In genomic region chr17:17492085-17492484, GRCh38 we compare ENCODE assay signal across 26 cellular contexts. TPM values are rescaled to one million over a fixed set of nuclear protein-coding genes. Genes with fewer than 3 reads are reported as not detected.
DNase-seq lines count a peak whose midpoint lies in the region; ATAC-seq, FAIRE-seq and TF ChIP-seq lines count a peak whose summit lies in the region.
"Had no signal": no experiment of that assay in that cellular context is flagged by ENCODE, and none has a peak within 500 bp of the region (broad histone marks: within the 10 kb centered on the region; RNA-seq: fewer than 3 reads in every experiment).

No MANE protein-coding gene starts in this region.

- H3K36me3 ChIP-seq in HepG2 (replicated peaks in 1 of 2; ENCODE audit: control insufficient read depth in 1 of 2, insufficient read depth in 2 of 2, low read length in 2 of 2) (peaks cover 10 to 26% of the 10 kb centered on the region in 2 experiments; a peak in 4 of 5 replicates), right lobe of liver (peaks cover 0 to 11% (median 4%) of the 10 kb centered on the region in 4 donors)

- H3K4me1 ChIP-seq in HepG2 (ENCODE audit: insufficient read depth, low read length) = peaks cover 38% of the 10 kb centered on the region
- H3K4me1 ChIP-seq in right lobe of liver = peaks cover 0 to 19% (median 0%) of the 10 kb centered on the region in 4 donors
- H3K4me1 ChIP-seq: BE2C had no signal

- TF ChIP-seq CTCF in HepG2 (CRISPR knock-in tag; IDR thresholded peaks at IDR 0.05) (no peak), right lobe of liver (IDR thresholded peaks at IDR 0.05) (no peak), brain (conservative IDR thresholded peaks at IDR 0.05) (no peak), mesothelial cell of epicardium (IDR thresholded peaks at IDR 0.05; ENCODE audit: unreplicated experiment) (no peak), type B pancreatic cell (conservative IDR thresholded peaks at IDR 0.05) (no peak), HFFc6 (IDR thresholded peaks at IDR 0.05) (no peak)

- in situ Hi-C loops in HepG2 (cut with HindIII; ENCODE audit: extremely low pct_ligation_motif_present, low pct_unique_long_range_greater_than_20kb) = no loop called here

- H3K27ac ChIP-seq in HepG2 (ENCODE audit: extremely low read length, insufficient read depth, low read length) (no peak overlapping the region), right lobe of liver (no peak overlapping the region)
- H3K27ac ChIP-seq: pancreas, PC-9 had no signal

- CTCF ChIA-PET in HepG2 (lab: Yijun Ruan, JAX; ENCODE audit: low intra/inter-chr PET ratio, low total read pairs) = no interaction called here

- TF ChIP-seq POLR2A in HepG2 (IDR thresholded peaks at IDR 0.05; ENCODE audit: insufficient read depth in 1 of 2, low read depth in 2 of 2, low read length in 2 of 2) (no peak), right lobe of liver (IDR thresholded peaks at IDR 0.05) (no peak)

- WGBS in HepG2 (ENCODE audit: low lambda C conversion rate) = 84% methylated on average over 11 of the region's 11 CpGs
- 89% methylated on average over 8 of the region's 11 CpGs for WGBS in right lobe of liver (ENCODE audit: insufficient coverage, low coverage, low lambda C conversion rate, missing lambda C conversion rate)

- no peaks in the 10 kb centered on the region for H4K20me1 ChIP-seq in HepG2 (ENCODE audit: insufficient read depth, low read length)

- H3K27ac Mint-ChIP-seq in brain (peak overlapping the region in 4 of 5 experiments; percentile 5 to 96 (median 44)), mesothelial cell of epicardium (peak overlapping the region; percentile 83), type B pancreatic cell (peak overlapping the region; percentile 42), HFFc6 (no peak overlapping the region)
- H3K27ac Mint-ChIP-seq: activated CD4-positive, alpha-beta T cell treated with anti-CD3 and anti-CD28 coated beads for 36 hours; activated naive CD4-positive, alpha-beta T cell treated with anti-CD3 and anti-CD28 coated beads, Interleukin-2, amount 50 U/mL, for 24 hours; nephron progenitor cell had no signal

- peaks cover 9% of the 10 kb centered on the region for H3K27me3 Mint-ChIP-seq in brain
- peaks cover 27% of the 10 kb centered on the region for H3K27me3 Mint-ChIP-seq in mesothelial cell of epicardium (ENCODE audit: low read depth)
- H3K27me3 Mint-ChIP-seq in type B pancreatic cell = peaks cover 20% of the 10 kb centered on the region
- peaks cover 4% of the 10 kb centered on the region; the same call in 1 of the 2 replicates for H3K27me3 Mint-ChIP-seq in HFFc6 (ENCODE audit: insufficient read depth)

- no peak for FAIRE-seq in HepG2 (lab: Jason Lieb, UNC)
- FAIRE-seq: GM12878, keratinocyte, pancreas had no signal

- no peak for TF ChIP-seq RAD21 in HepG2 (CRISPR knock-in tag; IDR thresholded peaks at IDR 0.05)

- H3K4me3 ChIP-seq in HepG2 (replicated peaks in 1 of 3; ENCODE audit: insufficient read depth in 1 of 3, low read depth in 2 of 3, low read length in 3 of 3) (no peak overlapping the region), right lobe of liver (no peak overlapping the region)
- H3K4me3 ChIP-seq: GM12878, lung, pancreas, PC-9 had no signal

- H3K9me3 Mint-ChIP-seq in brain (no peaks in the 10 kb centered on the region), mesothelial cell of epicardium (no peaks in the 10 kb centered on the region), type B pancreatic cell (no peaks in the 10 kb centered on the region), HFFc6 (no peaks in the 10 kb centered on the region)
- H3K9me3 Mint-ChIP-seq: activated naive CD4-positive, alpha-beta T cell treated with anti-CD3 and anti-CD28 coated beads, Interleukin-2, amount 50 U/mL, for 24 hours; nephron progenitor cell had no signal

- peaks cover 37% of the 10 kb centered on the region for H3K36me3 Mint-ChIP-seq in brain
- H3K36me3 Mint-ChIP-seq in mesothelial cell of epicardium = peaks cover 24% of the 10 kb centered on the region
- peaks cover 25% of the 10 kb centered on the region for H3K36me3 Mint-ChIP-seq in type B pancreatic cell
- H3K36me3 Mint-ChIP-seq in HFFc6 (ENCODE audit: low read depth) = peaks cover 11% of the 10 kb centered on the region

- DNase-seq in HepG2 (ENCODE audit: low spot score) = no peak
- DNase-seq in right lobe of liver = no peak
- no peak for DNase-seq in mesothelial cell of epicardium (ENCODE audit: low spot score in 2 of 2, unreplicated experiment in 2 of 2)
- no peak for DNase-seq in type B pancreatic cell (ENCODE audit: extremely low spot score, unreplicated experiment)
- no peak for DNase-seq in T-helper 2 cell
- DNase-seq in HFFc6 = no peak
- DNase-seq: activated CD4-positive, alpha-beta T cell treated with anti-CD3 and anti-CD28 coated beads for 36 hours; BE2C; cortex of kidney; Kasumi-1; NCI-H1417 treated with DMSO at 0.1 percent for 48 hours; NCI-H2029 treated with DMSO at 0.1 percent for 48 hours; nephron progenitor cell; PC-9; stimulated activated CD4-positive, alpha-beta T cell treated with anti-CD3 and anti-CD28 coated beads, Interleukin-12 subunit alpha, Interleukin-12 subunit beta, amount 100 ng/mL, for 4 hours; stimulated activated CD4-positive, alpha-beta T cell treated with anti-CD3 and anti-CD28 coated beads, Interleukin-2, amount 100 ng/mL, for 48 hours; trophoblast cell had no signal

- H3K9ac ChIP-seq in HepG2 (ENCODE audit: insufficient read depth, low read depth, low read length) = no peak overlapping the region

- no peak overlapping the region for H3K4me2 ChIP-seq in HepG2 (ENCODE audit: low read depth, low read length)
- H3K4me2 ChIP-seq: PC-9 had no signal

- intact Hi-C loops in HepG2 (cut with micrococcal nuclease; ENCODE audit: unreplicated experiment) = no loop called here
- intact Hi-C loops in right lobe of liver (cut with DNase I) = no loop called here

- H3K4me1 Mint-ChIP-seq in brain = peaks cover 33% of the 10 kb centered on the region
- peaks cover 19% of the 10 kb centered on the region for H3K4me1 Mint-ChIP-seq in mesothelial cell of epicardium
- H3K4me1 Mint-ChIP-seq in type B pancreatic cell (ENCODE audit: unreplicated experiment) = peaks cover 14% of the 10 kb centered on the region
- peaks cover 7% of the 10 kb centered on the region for H3K4me1 Mint-ChIP-seq in HFFc6 (ENCODE audit: low read depth)

- TF ChIP-seq EP300 in HepG2 (IDR thresholded peaks at IDR 0.05; ENCODE audit: low read depth in 2 of 2, low read length in 2 of 2) = no peak
- no peak for TF ChIP-seq EP300 in HepG2 (CRISPR knock-in tag; IDR thresholded peaks at IDR 0.05; ENCODE audit: borderline replicate concordance)

- POLR2A ChIA-PET in HepG2 (lab: Yijun Ruan, JAX) = interaction anchor here (0.6 kb wide), 1 partner anchor 106 kb away, joined by 3 read pairs; no protein-coding TSS in a partner anchor

- ATAC-seq in HepG2 (no peak), right lobe of liver (no peak), HG03378 (IDR thresholded peaks at IDR 0.05; ENCODE audit: unreplicated experiment) (no peak)
- ATAC-seq: activated CD4-positive, alpha-beta T cell treated with anti-CD3 and anti-CD28 coated beads for 36 hours; esophagus mucosa; GM12878; pancreas had no signal

- peak overlapping the region in 1 of 5 experiments; percentile 58 for H3K4me3 Mint-ChIP-seq in brain
- no peak overlapping the region for H3K4me3 Mint-ChIP-seq in mesothelial cell of epicardium
- peak overlapping the region; percentile 62 for H3K4me3 Mint-ChIP-seq in type B pancreatic cell
- H3K4me3 Mint-ChIP-seq in HFFc6 = no peak overlapping the region
- H3K4me3 Mint-ChIP-seq: activated CD4-positive, alpha-beta T cell treated with anti-CD3 and anti-CD28 coated beads for 36 hours; nephron progenitor cell had no signal

- H3K79me2 ChIP-seq in HepG2 (ENCODE audit: insufficient read depth, low read length) = no peaks in the 10 kb centered on the region

- BruUV-seq in HepG2 (replicated peaks; lab: Mats Ljungman, UMichigan) = no TSS peak

- no peaks in the 10 kb centered on the region for H3K9me3 ChIP-seq in HepG2 (ENCODE audit: low read length)
- no peaks in the 10 kb centered on the region for H3K9me3 ChIP-seq in right lobe of liver
- H3K9me3 ChIP-seq: BE2C, pancreas had no signal

- H2AFZ ChIP-seq in HepG2 (ENCODE audit: low read length) = no peak overlapping the region
- H2AFZ ChIP-seq: PC-9 had no signal

- H3K27me3 ChIP-seq in HepG2 (ENCODE audit: control insufficient read depth in 1 of 2, insufficient read depth in 2 of 2, low read length in 2 of 2) (0 out of 5 replicates have a peak, but pooled peaks cover 0 to under 1% of the 10 kb centered on the region in 2 experiments), right lobe of liver (no peaks in the 10 kb centered on the region)
- H3K27me3 ChIP-seq: pancreas had no signal

RNA-seq across cellular contexts. Expression of gene RASD1, which starts 4.1 kb away (rescaled TPM):
- total RNA-seq in HepG2 (2016; rRNA removed; fragmentation: Illumina TruSeq; extraction: Trizol) (1.4 and 1.6 TPM in 2 replicates), right lobe of liver (100 to 1,000 TPM in 3 of 6 experiments, 10 to 100 TPM in 2, 1 to 10 TPM in 1; 1.0 to 230 (median 101) TPM), mesothelial cell of epicardium (1.9 to 2.8 TPM (median 2.1 TPM) in 3 replicates), type B pancreatic cell (ENCODE audit: low replicate concordance) (6.4 and 9.2 TPM in 2 replicates)
- 0.71 and 0.91 TPM in 2 replicates for total RNA-seq in HepG2 (2016; cell fraction: cytosol; rRNA removed; fragmentation: Illumina TruSeq; extraction: Trizol; ENCODE audit: low read depth)
- 1.4 and 1.9 TPM in 2 replicates for total RNA-seq in HepG2 (2016; cell fraction: insoluble cytoplasmic fraction; rRNA removed; fragmentation: Illumina TruSeq; extraction: Trizol)
- 1.5 and 1.7 TPM in 2 replicates for total RNA-seq in HepG2 (2016; cell fraction: membrane; rRNA removed; fragmentation: Illumina TruSeq; extraction: Trizol)
- 0.99 and 1.1 TPM in 2 replicates for total RNA-seq in HepG2 (2016; cell fraction: nucleus; rRNA removed; fragmentation: Illumina TruSeq; extraction: Trizol)
- polyA plus RNA-seq in HepG2 (2011; rRNA removed) (4.2 and 8.9 TPM in 2 replicates), brain (ENCODE audit: insufficient read depth, low read depth, low replicate concordance) (79.5 TPM)
- 4.3 and 4.7 TPM in 2 replicates for polyA plus RNA-seq in HepG2 (2011; cell fraction: cytosol; rRNA removed)
- 6.6 and 7.6 TPM in 2 replicates for polyA plus RNA-seq in HepG2 (2011; cell fraction: nucleus; rRNA removed)
- polyA plus RNA-seq in HepG2 (2012) = 2.1 and 6.2 TPM in 2 replicates
- 0.32 and 0.38 TPM in 2 replicates for polyA plus RNA-seq in HepG2 (2016; cell fraction: cytosol; fragmentation: Illumina TruSeq; extraction: Trizol; ENCODE audit: low read depth)
- 1.7 and 1.8 TPM in 2 replicates for polyA plus RNA-seq in HepG2 (2016; cell fraction: insoluble cytoplasmic fraction; fragmentation: Illumina TruSeq; extraction: Trizol; ENCODE audit: low read depth)
- 0.63 and 0.72 TPM in 2 replicates for polyA plus RNA-seq in HepG2 (2016; cell fraction: membrane; fragmentation: Illumina TruSeq; extraction: Trizol; ENCODE audit: low read depth)
- polyA plus RNA-seq in HepG2 (2016; cell fraction: nucleus; fragmentation: Illumina TruSeq; extraction: Trizol; ENCODE audit: insufficient read depth, low read depth) = 2.7 and 3.4 TPM in 2 replicates
- polyA minus RNA-seq in HepG2 (2011; rRNA and poly(A)+ RNA removed; ENCODE audit: low replicate concordance) = 3.9 and 12.1 TPM in 2 replicates
- polyA minus RNA-seq in HepG2 (2011; cell fraction: cytosol; rRNA and poly(A)+ RNA removed) = 6.2 and 6.6 TPM in 2 replicates
- 1.7 and 3.1 TPM in 2 replicates for polyA minus RNA-seq in HepG2 (2011; cell fraction: nucleus; rRNA and poly(A)+ RNA removed)
- total RNA-seq in HFFc6 (2021; fragmentation: NEBNext Ultra II Directional; extraction: Animal tissue kit (Norgen Biotek cat#: 25700)) = 1 to 10 TPM in 1 of 6 experiments, under 1 TPM in 5; 0.17 to 1.1 (median 0.43) TPM
- total RNA-seq: GM12878, H4 had no signal

RNA-seq across cellular contexts. Expression of gene MED9, which starts 15.3 kb away (rescaled TPM):
- 11.7 and 15.1 TPM in 2 replicates for total RNA-seq in HepG2 (2016; rRNA removed; fragmentation: Illumina TruSeq; extraction: Trizol)
- total RNA-seq in HepG2 (2016; cell fraction: cytosol; rRNA removed; fragmentation: Illumina TruSeq; extraction: Trizol; ENCODE audit: low read depth) = 4.0 and 4.2 TPM in 2 replicates
- total RNA-seq in HepG2 (2016; cell fraction: insoluble cytoplasmic fraction; rRNA removed; fragmentation: Illumina TruSeq; extraction: Trizol) = 11.7 and 14.4 TPM in 2 replicates
- total RNA-seq in HepG2 (2016; cell fraction: membrane; rRNA removed; fragmentation: Illumina TruSeq; extraction: Trizol) = 9.8 and 10.7 TPM in 2 replicates
- total RNA-seq in HepG2 (2016; cell fraction: nucleus; rRNA removed; fragmentation: Illumina TruSeq; extraction: Trizol) = 10.8 and 11.7 TPM in 2 replicates
- 11.9 and 14.4 TPM in 2 replicates for polyA plus RNA-seq in HepG2 (2011; rRNA removed)
- 18.3 and 21.5 TPM in 2 replicates for polyA plus RNA-seq in HepG2 (2011; cell fraction: cytosol; rRNA removed)
- 15.4 and 17.5 TPM in 2 replicates for polyA plus RNA-seq in HepG2 (2011; cell fraction: nucleus; rRNA removed)
- 9.2 and 11.4 TPM in 2 replicates for polyA plus RNA-seq in HepG2 (2012)
- polyA plus RNA-seq in HepG2 (2016; cell fraction: cytosol; fragmentation: Illumina TruSeq; extraction: Trizol; ENCODE audit: low read depth) = 3.0 and 3.1 TPM in 2 replicates
- polyA plus RNA-seq in HepG2 (2016; cell fraction: insoluble cytoplasmic fraction; fragmentation: Illumina TruSeq; extraction: Trizol; ENCODE audit: low read depth) = 11.2 and 12.0 TPM in 2 replicates
- polyA plus RNA-seq in HepG2 (2016; cell fraction: membrane; fragmentation: Illumina TruSeq; extraction: Trizol; ENCODE audit: low read depth) = 6.4 and 7.0 TPM in 2 replicates
- polyA plus RNA-seq in HepG2 (2016; cell fraction: nucleus; fragmentation: Illumina TruSeq; extraction: Trizol; ENCODE audit: insufficient read depth, low read depth) = 11.4 and 12.6 TPM in 2 replicates
- 21.1 and 25.1 TPM in 2 replicates for polyA minus RNA-seq in HepG2 (2011; rRNA and poly(A)+ RNA removed; ENCODE audit: low replicate concordance)
- 9.8 and 9.9 TPM in 2 replicates for polyA minus RNA-seq in HepG2 (2011; cell fraction: cytosol; rRNA and poly(A)+ RNA removed)
- 24.2 and 25.4 TPM in 2 replicates for polyA minus RNA-seq in HepG2 (2011; cell fraction: nucleus; rRNA and poly(A)+ RNA removed)
- total RNA-seq in right lobe of liver = 10 to 100 TPM in 3 of 6 experiments, 1 to 10 TPM in 3; 5.7 to 24.4 (median 12.4) TPM
- 32.0 TPM for polyA plus RNA-seq in brain (ENCODE audit: insufficient read depth, low read depth, low replicate concordance)
- total RNA-seq in mesothelial cell of epicardium = 17.9 to 20.1 TPM (median 18.9 TPM) in 3 replicates
- total RNA-seq in type B pancreatic cell (ENCODE audit: low replicate concordance) = 19.1 and 19.3 TPM in 2 replicates
- total RNA-seq in HFFc6 (2021; fragmentation: NEBNext Ultra II Directional; extraction: Animal tissue kit (Norgen Biotek cat#: 25700)) = 1 to 10 TPM; 7.0 to 9.0 (median 7.9) TPM
